In genomic region chr14:75562494-75562893, GRCh38 we compare ENCODE assay signal across 31 cellular contexts. TPM values are rescaled to one million over a fixed set of nuclear protein-coding genes. Genes with fewer than 3 reads are reported as not detected.
DNase-seq lines count a peak whose midpoint lies in the region; ATAC-seq lines count a peak whose summit lies in the region.
"Had no signal": no experiment of that assay in that cellular context is flagged by ENCODE, and none has a peak within 500 bp of the region (broad histone marks: within the 10 kb centered on the region; RNA-seq: fewer than 3 reads in every experiment).

No MANE protein-coding gene starts in this region.

- no peaks in the 10 kb centered on the region for H3K27me3 Mint-ChIP-seq in T-helper 2 cell treated with Interferon-gamma antibody and Interleukin-4, amounts not matched to agents 5 μg/mL and 100 μg/mL, for 36 hours (ENCODE audit: low read depth)
- no peaks in the 10 kb centered on the region for H3K27me3 Mint-ChIP-seq in activated T-helper 17 cell treated with anti-CD3 and anti-CD28 coated beads, Interleukin-2, amount 50 U/mL, for 72 hours
- H3K27me3 Mint-ChIP-seq in stimulated activated memory B cell treated with anti-CD40 and anti-IgM and Interleukin-4, amounts not matched to agents 10 μg/mL and 1 μg/mL and 100 μg/mL, for 72 hours: no peaks in the 10 kb centered on the region
- H3K27me3 Mint-ChIP-seq: CD4-positive, alpha-beta T cell; T-cell had no signal

- H3K4me1 Mint-ChIP-seq in T-helper 2 cell treated with Interferon-gamma antibody and Interleukin-4, amounts not matched to agents 5 μg/mL and 100 μg/mL, for 36 hours (ENCODE audit: low read depth): peaks cover 61% of the 10 kb centered on the region
- peaks cover 65% of the 10 kb centered on the region for H3K4me1 Mint-ChIP-seq in activated T-helper 17 cell treated with anti-CD3 and anti-CD28 coated beads, Interleukin-2, amount 50 U/mL, for 72 hours
- H3K4me1 Mint-ChIP-seq in stimulated activated memory B cell treated with anti-CD40 and anti-IgM and Interleukin-4, amounts not matched to agents 10 μg/mL and 1 μg/mL and 100 μg/mL, for 72 hours: peaks cover 46% of the 10 kb centered on the region
- H3K4me1 Mint-ChIP-seq: brain had no signal

- no peak for DNase-seq in T-helper 2 cell treated with Interferon-gamma antibody and Interleukin-4, amounts not matched to agents 5 μg/mL and 100 μg/mL, for 36 hours (ENCODE audit: low spot score)
- no peak for DNase-seq in T-helper 2 cell
- no peak for DNase-seq in activated naive CD4-positive, alpha-beta T cell treated with anti-CD3 and anti-CD28 coated beads, Interleukin-2, amount 50 U/mL, for 72 hours (ENCODE audit: low spot score in 2 of 2)
- no peak for DNase-seq in activated naive CD4-positive, alpha-beta T cell treated with anti-CD3 and anti-CD28 coated beads, Interleukin-2, amount 50 U/mL, for 16 hours
- no peak for DNase-seq in iPS-NIHi11 (ENCODE audit: low spot score)
- DNase-seq in glomerular visceral epithelial cell (ENCODE audit: extremely low spot score): no peak
- DNase-seq: activated CD4-positive, alpha-beta T cell treated with anti-CD3 and anti-CD28 coated beads for 1 hour; AML-193; amniotic stem cell; CD4-positive, alpha-beta T cell; cerebellar nuclear complex; head of caudate nucleus; left lung; mesendoderm; NCI-H1048; NCI-H1694 treated with DMSO at 0.1 percent for 48 hours; NCI-H446 treated with DMSO at 0.1 percent for 48 hours; OCI-M1; pancreas; T-cell; tibial artery had no signal

- peak; percentile 27 to 47 for ATAC-seq in activated naive CD4-positive, alpha-beta T cell treated with anti-CD3 and anti-CD28 coated beads, Interleukin-2, amount 50 U/mL, for 72 hours
- ATAC-seq in activated T-helper 17 cell treated with anti-CD3 and anti-CD28 coated beads, Interleukin-2, amount 50 U/mL, for 72 hours (replicated peaks): peak; percentile 35
- no peak for ATAC-seq in stimulated activated memory B cell treated with anti-CD40 and anti-IgM and Interleukin-4, amounts not matched to agents 10 μg/mL and 1 μg/mL and 100 μg/mL, for 72 hours
- ATAC-seq: esophagus mucosa, left lung, pancreas, T-cell had no signal

- peak overlapping the region; percentile 27 for H3K27ac Mint-ChIP-seq in T-helper 2 cell treated with Interferon-gamma antibody and Interleukin-4, amounts not matched to agents 5 μg/mL and 100 μg/mL, for 36 hours
- peak overlapping the region; percentile 97 to 98 for H3K27ac Mint-ChIP-seq in activated naive CD4-positive, alpha-beta T cell treated with anti-CD3 and anti-CD28 coated beads, Interleukin-2, amount 50 U/mL, for 72 hours
- H3K27ac Mint-ChIP-seq in activated T-helper 17 cell treated with anti-CD3 and anti-CD28 coated beads, Interleukin-2, amount 50 U/mL, for 72 hours: peak overlapping the region; percentile 100
- peak overlapping the region; percentile 71 for H3K27ac Mint-ChIP-seq in stimulated activated memory B cell treated with anti-CD40 and anti-IgM and Interleukin-4, amounts not matched to agents 10 μg/mL and 1 μg/mL and 100 μg/mL, for 72 hours
- H3K27ac Mint-ChIP-seq: brain; CD4-positive, alpha-beta T cell; neural progenitor cell had no signal

- H3K36me3 Mint-ChIP-seq in T-helper 2 cell treated with Interferon-gamma antibody and Interleukin-4, amounts not matched to agents 5 μg/mL and 100 μg/mL, for 36 hours (ENCODE audit: low read depth): peaks cover 1% of the 10 kb centered on the region
- peaks cover 8 to 10% of the 10 kb centered on the region in 2 donors for H3K36me3 Mint-ChIP-seq in activated naive CD4-positive, alpha-beta T cell treated with anti-CD3 and anti-CD28 coated beads, Interleukin-2, amount 50 U/mL, for 72 hours
- H3K36me3 Mint-ChIP-seq in activated T-helper 17 cell treated with anti-CD3 and anti-CD28 coated beads, Interleukin-2, amount 50 U/mL, for 72 hours (ENCODE audit: low read depth): peaks cover 22% of the 10 kb centered on the region
- peaks cover 4% of the 10 kb centered on the region for H3K36me3 Mint-ChIP-seq in stimulated activated memory B cell treated with anti-CD40 and anti-IgM and Interleukin-4, amounts not matched to agents 10 μg/mL and 1 μg/mL and 100 μg/mL, for 72 hours
- H3K36me3 Mint-ChIP-seq: brain, neural progenitor cell, T-cell had no signal

- H3K4me3 Mint-ChIP-seq in T-helper 2 cell treated with Interferon-gamma antibody and Interleukin-4, amounts not matched to agents 5 μg/mL and 100 μg/mL, for 36 hours: no peak overlapping the region
- H3K4me3 Mint-ChIP-seq in activated T-helper 17 cell treated with anti-CD3 and anti-CD28 coated beads, Interleukin-2, amount 50 U/mL, for 72 hours: peak overlapping the region; percentile 80
- H3K4me3 Mint-ChIP-seq in stimulated activated memory B cell treated with anti-CD40 and anti-IgM and Interleukin-4, amounts not matched to agents 10 μg/mL and 1 μg/mL and 100 μg/mL, for 72 hours: no peak overlapping the region
- H3K4me3 Mint-ChIP-seq: CD4-positive, alpha-beta T cell; neural progenitor cell; T-cell had no signal

- H3K9me3 Mint-ChIP-seq in T-helper 2 cell treated with Interferon-gamma antibody and Interleukin-4, amounts not matched to agents 5 μg/mL and 100 μg/mL, for 36 hours: no peaks in the 10 kb centered on the region
- H3K9me3 Mint-ChIP-seq in activated naive CD4-positive, alpha-beta T cell treated with anti-CD3 and anti-CD28 coated beads, Interleukin-2, amount 50 U/mL, for 72 hours: peaks cover 0 to 3% of the 10 kb centered on the region in 2 donors
- H3K9me3 Mint-ChIP-seq in activated T-helper 17 cell treated with anti-CD3 and anti-CD28 coated beads, Interleukin-2, amount 50 U/mL, for 72 hours: no peaks in the 10 kb centered on the region
- no peaks in the 10 kb centered on the region for H3K9me3 Mint-ChIP-seq in stimulated activated memory B cell treated with anti-CD40 and anti-IgM and Interleukin-4, amounts not matched to agents 10 μg/mL and 1 μg/mL and 100 μg/mL, for 72 hours
- H3K9me3 Mint-ChIP-seq: CD4-positive, alpha-beta T cell; T-cell had no signal

RNA-seq across cellular contexts. Expression of gene FLVCR2, which starts 15.9 kb away (rescaled TPM):
- total RNA-seq in activated naive CD4-positive, alpha-beta T cell treated with anti-CD3 and anti-CD28 coated beads, Interleukin-2, amount 50 U/mL, for 72 hours: 10 to 100 TPM; 11.6 to 18.3 TPM
- 10 to 100 TPM in 1 of 2 donors, 1 to 10 TPM in 1; 8.5 to 18.5 TPM for total RNA-seq in activated T-helper 17 cell treated with anti-CD3 and anti-CD28 coated beads, Interleukin-2, amount 50 U/mL, for 72 hours

RNA-seq across cellular contexts. Expression of gene BATF, which starts 40.2 kb away (rescaled TPM):
- total RNA-seq in activated naive CD4-positive, alpha-beta T cell treated with anti-CD3 and anti-CD28 coated beads, Interleukin-2, amount 50 U/mL, for 72 hours: 100 to 1,000 TPM in 1 of 2 donors, 10 to 100 TPM in 1; 93.6 to 165 TPM
- total RNA-seq in activated T-helper 17 cell treated with anti-CD3 and anti-CD28 coated beads, Interleukin-2, amount 50 U/mL, for 72 hours: 100 to 1,000 TPM; 123 to 211 TPM
- total RNA-seq: A673, Daoy, fibroblast of villous mesenchyme, LHCN-M2, smooth muscle cell had no signal

Comparison
In these comparisons a context has a peak if more than half of its experiments do, and no peak if none do; other contexts are left out.
1. H3K27ac Mint-ChIP-seq: peak in every context shown above with its lines; median percentile 100 in activated T-helper 17 cell treated with anti-CD3 and anti-CD28 coated beads, Interleukin-2, amount 50 U/mL, for 72 hours; 98 in activated naive CD4-positive, alpha-beta T cell treated with anti-CD3 and anti-CD28 coated beads, Interleukin-2, amount 50 U/mL, for 72 hours; 71 in stimulated activated memory B cell treated with anti-CD40 and anti-IgM and Interleukin-4, amounts not matched to agents 10 μg/mL and 1 μg/mL and 100 μg/mL, for 72 hours; 27 in T-helper 2 cell treated with Interferon-gamma antibody and Interleukin-4, amounts not matched to agents 5 μg/mL and 100 μg/mL, for 36 hours.